20 cellular contexts compared by ENCODE assay signal in genomic region chr10:32104622-32105509, GRCh38. TPM values are rescaled to one million over a fixed set of nuclear protein-coding genes. Genes with fewer than 3 reads are reported as not detected.
DNase-seq lines count a peak whose midpoint lies in the region; TF ChIP-seq lines count a peak whose summit lies in the region.
"Had no signal": no experiment of that assay in that cellular context is flagged by ENCODE, and none has a peak within 500 bp of the region (broad histone marks: within the 10 kb centered on the region; RNA-seq: fewer than 3 reads in every experiment).

No MANE protein-coding gene starts in this region.

- H3K9me3 ChIP-seq in vagina: no peaks in the 10 kb centered on the region
- H3K9me3 ChIP-seq: sigmoid colon, thyroid gland had no signal

- no peaks in the 10 kb centered on the region for H3K36me3 ChIP-seq in vagina
- H3K36me3 ChIP-seq: heart right ventricle, sigmoid colon, thyroid gland had no signal

- H3K4me1 ChIP-seq in vagina: peaks cover 13% of the 10 kb centered on the region
- H3K4me1 ChIP-seq: thyroid gland had no signal

- DNase-seq in DMS53 (lab: John Stamatoyannopoulos, UW): peak; percentile 28
- no peak for DNase-seq in DMS53 treated with DMSO at 0.1 percent for 48 hours (lab: John Stamatoyannopoulos, UW; ENCODE audit: unreplicated experiment)
- DNase-seq in foreskin melanocyte: peak; percentile 68
- DNase-seq in vagina (ENCODE audit: extremely low spot score in 2 of 2): no peak
- DNase-seq in stimulated activated CD4-positive, alpha-beta T cell treated with anti-CD3 and anti-CD28 coated beads, Interleukin-15, amount 100 ng/mL, for 24 hours: no peak
- no peak for DNase-seq in stimulated activated CD4-positive, alpha-beta T cell treated with anti-CD3 and anti-CD28 coated beads, Interleukin-12 subunit alpha, Interleukin-12 subunit beta, amount 100 ng/mL, for 4 hours
- no peak for DNase-seq in NCI-H187 (lab: John Stamatoyannopoulos, UW)
- DNase-seq: activated CD4-positive, alpha-beta T cell treated with anti-CD3 and anti-CD28 coated beads for 36 hours; activated CD8-positive, alpha-beta memory T cell treated with anti-CD3 and anti-CD28 coated beads, Interleukin-2, amount 50 U/mL, for 48 hours; activated naive CD4-positive, alpha-beta T cell treated with anti-CD3 and anti-CD28 coated beads for 36 hours; CD8-positive, alpha-beta T cell; heart right ventricle; mesendoderm; NCI-H1417 treated with DMSO at 0.1 percent for 48 hours; NCI-H226; sigmoid colon; stimulated activated CD4-positive, alpha-beta T cell treated with anti-CD3 and anti-CD28 coated beads, Interleukin-4, amount 100 ng/mL, for 1 hour; thyroid gland had no signal

- H3K27ac ChIP-seq in VCaP (peak overlapping the region; percentile 74), vagina (peak overlapping the region; percentile 18)
- H3K27ac ChIP-seq: heart right ventricle, sigmoid colon, thyroid gland had no signal

- no peak for TF ChIP-seq CTCF in VCaP (conservative IDR thresholded peaks at IDR 0.05)
- TF ChIP-seq CTCF in vagina (IDR thresholded peaks at IDR 0.05): no peak

- TF ChIP-seq POLR2A in vagina (IDR thresholded peaks at IDR 0.05): no peak

- intact Hi-C loops in vagina (cut with DNase I): no loop called here

- H3K4me3 ChIP-seq in vagina: no peak overlapping the region
- H3K4me3 ChIP-seq: GM12878, heart right ventricle, sigmoid colon, thyroid gland had no signal

- H3K27me3 ChIP-seq in vagina: no peaks in the 10 kb centered on the region
- H3K27me3 ChIP-seq: heart right ventricle, sigmoid colon, thyroid gland had no signal

RNA-seq across cellular contexts. Expression of gene KIF5B, which starts 48.6 kb away (rescaled TPM):
- total RNA-seq in vagina: 74.2 TPM

Comparison
In these comparisons a context has a peak if more than half of its experiments do, and no peak if none do; other contexts are left out.
1. DNase-seq: peak in DMS53 (single experiment) and foreskin melanocyte (single experiment); none in DMS53 treated with DMSO at 0.1 percent for 48 hours (single experiment), vagina (0 of 2), stimulated activated CD4-positive, alpha-beta T cell treated with anti-CD3 and anti-CD28 coated beads, Interleukin-15, amount 100 ng/mL, for 24 hours (single experiment), stimulated activated CD4-positive, alpha-beta T cell treated with anti-CD3 and anti-CD28 coated beads, Interleukin-12 subunit alpha, Interleukin-12 subunit beta, amount 100 ng/mL, for 4 hours (single experiment) and NCI-H187 (0 of 2).